15 cellular contexts compared by ENCODE assay signal in the genomic region with DNA sequence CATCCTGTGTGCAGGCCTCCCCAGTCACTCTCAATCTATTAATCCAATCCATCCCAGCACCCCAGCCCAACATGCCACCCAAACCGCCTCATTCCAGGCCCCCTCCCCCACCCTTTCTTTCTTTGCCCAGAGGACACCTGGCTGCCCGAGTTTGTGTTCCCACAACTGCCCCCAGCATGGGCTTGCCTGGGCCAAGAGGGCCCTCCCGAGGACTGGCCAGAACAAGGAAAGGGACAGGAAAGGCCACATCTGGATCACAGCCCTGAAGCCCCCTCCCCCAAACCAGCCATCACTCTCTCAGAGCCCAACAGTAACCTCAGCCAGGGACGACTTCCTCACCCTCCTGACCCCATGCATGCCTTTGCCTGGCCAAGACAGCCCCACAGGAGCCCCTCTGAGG. TPM values are rescaled to one million over a fixed set of nuclear protein-coding genes. Genes with fewer than 3 reads are reported as not detected.
DNase-seq lines count a peak whose midpoint lies in the region; ATAC-seq and TF ChIP-seq lines count a peak whose summit lies in the region.
"Had no signal": no experiment of that assay in that cellular context is flagged by ENCODE, and none has a peak within 500 bp of the region (broad histone marks: within the 10 kb centered on the region; RNA-seq: fewer than 3 reads in every experiment).

No MANE protein-coding gene starts in this region.

- DNase-seq in AG09309 (ENCODE audit: low read depth) (no peak), adrenal gland (peak in 1 of 7 donors; percentile 24), right atrium auricular region (ENCODE audit: low spot score) (no peak), T-helper 1 cell (no peak), Karpas-422 (no peak), foreskin keratinocyte (no peak)
- DNase-seq: activated naive CD4-positive, alpha-beta T cell treated with anti-CD3 and anti-CD28 coated beads, Interleukin-2, amount 50 U/mL, for 16 hours; islet precursor cell; KG1; NCI-H146; NCI-H526 treated with DMSO at 0.1 percent for 48 hours; stimulated activated CD4-positive, alpha-beta T cell treated with anti-CD3 and anti-CD28 coated beads, Interleukin-15, amount 100 ng/mL, for 24 hours had no signal

- no peaks in the 10 kb centered on the region for H3K9me2 ChIP-seq in Karpas-422 (replicated peaks; ENCODE audit: insufficient read depth, low read length)

- no peaks in the 10 kb centered on the region for H4K20me1 ChIP-seq in Karpas-422 (ENCODE audit: insufficient read depth, low read depth, low read length)

- peak overlapping the region in 4 of 5 donors; percentile 37 to 95 (median 74) for H3K27ac ChIP-seq in adrenal gland
- H3K27ac ChIP-seq in right atrium auricular region, result peak overlapping the region; percentile 56 to 81
- no peak overlapping the region for H3K27ac ChIP-seq in Karpas-422 (ENCODE audit: low read length)
- H3K27ac ChIP-seq in foreskin keratinocyte, result no peak overlapping the region

- TF ChIP-seq CTCF in AG09309 (IDR thresholded peaks at IDR 0.05; ENCODE audit: control insufficient read depth, insufficient read depth, low read depth, low read length, missing control alignments), result no peak
- no peak for TF ChIP-seq CTCF in adrenal gland (IDR thresholded peaks at IDR 0.05)
- no peak for TF ChIP-seq CTCF in right atrium auricular region (IDR thresholded peaks at IDR 0.05)
- TF ChIP-seq CTCF in foreskin keratinocyte (conservative IDR thresholded peaks at IDR 0.05), result no peak

- H3K9ac ChIP-seq in skeletal muscle satellite cell (ENCODE audit: low read depth, low read length) (no peak overlapping the region), Karpas-422 (ENCODE audit: low read length) (no peak overlapping the region)

- WGBS in adrenal gland, 4 donors, result 25 to 76% (median 32%) methylated on average over 2 to 4 of the region's 4 CpGs

- no peak for ATAC-seq in GM19023 (IDR thresholded peaks at IDR 0.05; ENCODE audit: unreplicated experiment)
- no peak for ATAC-seq in foreskin keratinocyte
- ATAC-seq: natural killer cell treated with Interleukin-12 subunit alpha and Interleukin-12 subunit beta and Interleukin-15 and Interleukin-18, amount 100 ng/mL, for 72 hours had no signal

- H2AFZ ChIP-seq in Karpas-422 (ENCODE audit: low read length), result no peak overlapping the region

- no peak for TF ChIP-seq POLR2A in adrenal gland (IDR thresholded peaks at IDR 0.05)

- intact Hi-C loops in adrenal gland (cut with DNase I), result no loop called here

- H3K4me1 ChIP-seq in adrenal gland (replicated peaks in 1 of 2), result peaks cover 76 to 83% of the 10 kb centered on the region in 2 donors
- peaks cover 0 to 31% of the 10 kb centered on the region in 2 donors for H3K4me1 ChIP-seq in right atrium auricular region
- peaks cover 61% of the 10 kb centered on the region for H3K4me1 ChIP-seq in skeletal muscle satellite cell (ENCODE audit: control insufficient read depth, insufficient read depth, low read length)
- H3K4me1 ChIP-seq in Karpas-422 (ENCODE audit: low read length), result no peaks in the 10 kb centered on the region
- peaks cover 9% of the 10 kb centered on the region for H3K4me1 ChIP-seq in foreskin keratinocyte

- peak overlapping the region; percentile 54 for H3K4me2 ChIP-seq in skeletal muscle satellite cell (ENCODE audit: low read length)
- no peak overlapping the region for H3K4me2 ChIP-seq in Karpas-422 (ENCODE audit: low read depth, low read length, poor library complexity, severe bottlenecking)

- H3K9me3 ChIP-seq in adrenal gland (replicated peaks in 1 of 3), result no peaks in the 10 kb centered on the region
- H3K9me3 ChIP-seq in right atrium auricular region, result no peaks in the 10 kb centered on the region
- H3K9me3 ChIP-seq in skeletal muscle satellite cell (replicated peaks; ENCODE audit: low read length), result no peaks in the 10 kb centered on the region
- H3K9me3 ChIP-seq in Karpas-422 (ENCODE audit: low read length), result no peaks in the 10 kb centered on the region

- peak overlapping the region; percentile 62 for H3K4me3 ChIP-seq in AG09309 (ENCODE audit: control insufficient read depth, low read depth, low read length)
- H3K4me3 ChIP-seq in adrenal gland, result peak overlapping the region in 3 of 4 donors; percentile 33 to 72 (median 62)
- H3K4me3 ChIP-seq in right atrium auricular region, result peak overlapping the region; percentile 43 to 48
- H3K4me3 ChIP-seq in skeletal muscle satellite cell (ENCODE audit: low read length), result no peak overlapping the region
- no peak overlapping the region for H3K4me3 ChIP-seq in Karpas-422 (ENCODE audit: low read length)

- H3K27me3 ChIP-seq in adrenal gland (no peaks in the 10 kb centered on the region), right atrium auricular region (no peaks in the 10 kb centered on the region), skeletal muscle satellite cell (ENCODE audit: control insufficient read depth, insufficient read depth, low read length) (no peaks in the 10 kb centered on the region), Karpas-422 (ENCODE audit: low read length) (no peaks in the 10 kb centered on the region), foreskin keratinocyte (peaks cover 6% of the 10 kb centered on the region)

- no peaks in the 10 kb centered on the region for H3K36me3 ChIP-seq in adrenal gland (replicated peaks in 1 of 2)
- H3K36me3 ChIP-seq in right atrium auricular region, result no peaks in the 10 kb centered on the region
- no peaks in the 10 kb centered on the region for H3K36me3 ChIP-seq in skeletal muscle satellite cell (ENCODE audit: insufficient read depth, low read length)
- no peaks in the 10 kb centered on the region for H3K36me3 ChIP-seq in Karpas-422 (ENCODE audit: insufficient read depth, low read length)

- H3K79me2 ChIP-seq in Karpas-422 (ENCODE audit: low read length), result no peaks in the 10 kb centered on the region

RNA-seq across cellular contexts. Expression of a gene that starts 1.2 kb away (rescaled TPM):
- total RNA-seq in adrenal gland (100 to 1,000 TPM; 238 to 341 (median 304) TPM), right atrium auricular region (100 to 1,000 TPM; 393 to 720 TPM), foreskin keratinocyte (1.8 and 4.3 TPM in 2 replicates)
- polyA plus RNA-seq in adrenal gland (100 to 1,000 TPM in 2 of 3 donors, 10 to 100 TPM in 1; 46.7 to 123 (median 122) TPM), foreskin keratinocyte (0.69 and 0.78 TPM in 2 replicates)
- 44.9 and 97.0 TPM in 2 replicates for total RNA-seq in skeletal muscle satellite cell (2012; rRNA removed)
- total RNA-seq in Karpas-422 (2014; rRNA removed; shearing (Covaris generic); ENCODE audit: low replicate concordance), result 1.7 TPM in 1 of 2 replicates, not detected in the other

Comparison
In these comparisons a context has a peak if more than half of its experiments do, and no peak if none do; other contexts are left out.
1. H3K4me3 ChIP-seq: peak in AG09309 (single experiment), adrenal gland (3 of 4) and right atrium auricular region (2 of 2); none in skeletal muscle satellite cell (single experiment) and Karpas-422 (single experiment).
2. H3K27ac ChIP-seq: peak in adrenal gland (4 of 5) and right atrium auricular region (2 of 2); none in Karpas-422 (single experiment) and foreskin keratinocyte (single experiment).
3. RNA of a gene that starts 1.2 kb away (total RNA-seq): 393 to 720 TPM in right atrium auricular region and 238 to 341 TPM in adrenal gland; 1.8 to 4.3 TPM in foreskin keratinocyte and 1.7 TPM in Karpas-422; every median in the first group is over 10 times any median in the second.